Comparison of ENCODE assay signal across 8 cellular contexts in genomic region chr6:3209114-3210023, GRCh38. TPM values are rescaled to one million over a fixed set of nuclear protein-coding genes. Genes with fewer than 3 reads are reported as not detected.
A peak's percentile ranks its signal among the peaks of the same experiment; 100 is the strongest.
DNase-seq lines count a peak whose midpoint lies in the region; ATAC-seq, FAIRE-seq and TF ChIP-seq lines count a peak whose summit lies in the region.

No MANE protein-coding gene starts in this region.

- no peak for TF ChIP-seq POLR2A in esophagus muscularis mucosa (IDR thresholded peaks at IDR 0.05; ENCODE audit: low read depth)

- peak; percentile 72 for DNase-seq in DMS79 treated with DMSO at 0.1 percent for 48 hours (lab: John Stamatoyannopoulos, UW)
- peak; percentile 94 for DNase-seq in NCI-H146 (lab: John Stamatoyannopoulos, UW)
- peak; percentile 79 for DNase-seq in WTC11 (ENCODE audit: low spot score)
- no peak for DNase-seq in esophagus muscularis mucosa (ENCODE audit: extremely low spot score)
- DNase-seq in pancreas: no peak
- no peak for DNase-seq in MM.1S
- DNase-seq in NCI-H1930 (lab: John Stamatoyannopoulos, UW): no peak

- no peaks in the 10 kb centered on the region for H3F3A ChIP-seq in MM.1S (ENCODE audit: insufficient read depth, low read length)

- ATAC-seq in GM21723 (IDR thresholded peaks at IDR 0.05; ENCODE audit: unreplicated experiment) (peak; percentile 64), WTC11 (peak; percentile 98), pancreas (peak in 3 of 4 donors; percentile 61 to 74 (median 66))

- H3K9me3 ChIP-seq in esophagus muscularis mucosa (no peaks in the 10 kb centered on the region), pancreas (no peaks in the 10 kb centered on the region), MM.1S (replicated peaks; ENCODE audit: insufficient read depth, low read length) (no peaks in the 10 kb centered on the region)

- H3K27me3 Mint-ChIP-seq in WTC11 (ENCODE audit: low read depth): no peaks in the 10 kb centered on the region

- H2AFZ ChIP-seq in MM.1S (ENCODE audit: low read length): no peak overlapping the region

- TF ChIP-seq CTCF in WTC11 (IDR thresholded peaks at IDR 0.05) (no peak), esophagus muscularis mucosa (IDR thresholded peaks at IDR 0.05) (peak in 1 of 3 experiments; percentile 4), pancreas (IDR thresholded peaks at IDR 0.05) (no peak), MM.1S (IDR thresholded peaks at IDR 0.05; ENCODE audit: low read length) (no peak)

- no peaks in the 10 kb centered on the region for H3K27me3 ChIP-seq in esophagus muscularis mucosa
- no peaks in the 10 kb centered on the region for H3K27me3 ChIP-seq in pancreas
- no peaks in the 10 kb centered on the region for H3K27me3 ChIP-seq in MM.1S (replicated peaks; ENCODE audit: insufficient read depth, low read length)

- H3K4me3 ChIP-seq in esophagus muscularis mucosa (no peak overlapping the region), pancreas (no peak overlapping the region), MM.1S (ENCODE audit: low read length) (no peak overlapping the region)

- no peaks in the 10 kb centered on the region for H3K9me3 Mint-ChIP-seq in WTC11

- POLR2A ChIA-PET in WTC11 (lab: Charles Lee): interaction anchor here (0.5 to 1.6 kb wide), 9 partner anchors 15 to 52 kb away, joined by 3 to 9 read pairs (median 4); partner anchors contain the start of genes TUBB2A and TUBB2B

- no peaks in the 10 kb centered on the region for H3K36me3 Mint-ChIP-seq in WTC11

- no peaks in the 10 kb centered on the region for H3K9me2 ChIP-seq in MM.1S (replicated peaks; ENCODE audit: insufficient read depth, low read length)

- H3K36me3 ChIP-seq in esophagus muscularis mucosa: no peaks in the 10 kb centered on the region
- no peaks in the 10 kb centered on the region for H3K36me3 ChIP-seq in pancreas
- H3K36me3 ChIP-seq in MM.1S (replicated peaks; ENCODE audit: insufficient read depth, low read length): no peaks in the 10 kb centered on the region

- CTCF ChIA-PET in WTC11 (lab: Charles Lee): interaction anchor here (0.6 to 3.2 kb wide), 14 partner anchors 15 to 208 kb away, joined by 3 to 23 read pairs (median 4); partner anchors contain the start of gene TUBB2A

- FAIRE-seq in pancreas (lab: Jason Lieb, UNC): no peak

- WGBS in esophagus muscularis mucosa: 62% methylated on average over 17 of the region's 17 CpGs
- WGBS in pancreas, 2 donors: 70 to 75% methylated on average over 17 of the region's 17 CpGs

- no peaks in the 10 kb centered on the region for H4K20me1 ChIP-seq in MM.1S (ENCODE audit: insufficient read depth, low read length)

- intact Hi-C loops in esophagus muscularis mucosa (cut with DNase I) (no loop called here), pancreas (cut with DNase I) (no loop called here)

- no peak overlapping the region for H3K4me2 ChIP-seq in MM.1S (ENCODE audit: low read depth, low read length)

- no peaks in the 10 kb centered on the region for H3K79me2 ChIP-seq in MM.1S (ENCODE audit: low read length)

- peak overlapping the region; percentile 40 for H3K4me3 Mint-ChIP-seq in WTC11

- H3K4me1 ChIP-seq in esophagus muscularis mucosa (peaks cover 0 to 40% (median 34%) of the 10 kb centered on the region in 4 donors), pancreas (no peaks in the 10 kb centered on the region), MM.1S (ENCODE audit: low read length) (peaks cover 3% of the 10 kb centered on the region; the same call in 1 of the 2 replicates)

- peak overlapping the region; percentile 80 for H3K27ac Mint-ChIP-seq in WTC11

- H3K27ac ChIP-seq in esophagus muscularis mucosa (replicated peaks in 1 of 4) (peak overlapping the region in 3 of 4 donors; percentile 18 to 77 (median 44)), pancreas (no peak overlapping the region), MM.1S (ENCODE audit: low read length) (no peak overlapping the region)

- peaks cover 27% of the 10 kb centered on the region for H3K4me1 Mint-ChIP-seq in WTC11

- TF ChIP-seq EP300 in esophagus muscularis mucosa (IDR thresholded peaks at IDR 0.05): no peak

- H3K9ac ChIP-seq in MM.1S (ENCODE audit: low read length): no peak overlapping the region

TF ChIP-seq in WTC11, 78 proteins besides CTCF, POLR2A, EP300 and RAD21:
- TF ChIP-seq SP1 (CRISPR knock-in tag; conservative IDR thresholded peaks at IDR 0.05) (peak; percentile 58; the same call in 1 of the 2 replicates), NFE2L1 (CRISPR knock-in tag; IDR thresholded peaks at IDR 0.05) (no peak)
- TF ChIP-seq, protein P1, sequence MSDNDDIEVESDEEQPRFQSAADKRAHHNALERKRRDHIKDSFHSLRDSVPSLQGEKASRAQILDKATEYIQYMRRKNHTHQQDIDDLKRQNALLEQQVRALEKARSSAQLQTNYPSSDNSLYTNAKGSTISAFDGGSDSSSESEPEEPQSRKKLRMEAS (CRISPR knock-in tag; IDR thresholded peaks at IDR 0.05): 0 out of 2 replicates have a peak, but pooled peaks have one; percentile 16
TF ChIP-seq in WTC11: peak in this region for 2.

RNA-seq across cellular contexts. Expression of gene TUBB2B, which starts 18.1 kb away (rescaled TPM):
- 591 to 627 TPM (median 616 TPM) in 3 replicates for total RNA-seq in WTC11 (2021)
- total RNA-seq in esophagus muscularis mucosa: 10 to 100 TPM; 12.0 to 35.8 (median 20.9) TPM
- total RNA-seq in pancreas: 10 to 100 TPM in 2 of 6 donors, 1 to 10 TPM in 4; 1.9 to 17.6 (median 5.7) TPM
- polyA plus RNA-seq in pancreas: 1 to 10 TPM; 3.8 to 6.1 TPM

RNA-seq across cellular contexts. Expression of gene PSMG4, which starts 49.4 kb away (rescaled TPM):
- total RNA-seq in WTC11 (2021): 30.2 to 38.2 TPM (median 32.5 TPM) in 3 replicates
- total RNA-seq in esophagus muscularis mucosa: 10 to 100 TPM; 21.4 to 28.6 (median 25.7) TPM
- total RNA-seq in pancreas: 10 to 100 TPM; 10.6 to 18.0 (median 15.5) TPM
- 10 to 100 TPM; 23.7 to 40.5 TPM for polyA plus RNA-seq in pancreas

RNA-seq across cellular contexts. Expression of gene TUBB2A, which starts 52.0 kb away (rescaled TPM):
- 357 to 403 TPM (median 394 TPM) in 3 replicates for total RNA-seq in WTC11 (2021)
- total RNA-seq in esophagus muscularis mucosa: 100 to 1,000 TPM in 3 of 4 donors, 10 to 100 TPM in 1; 90.1 to 181 (median 146) TPM
- total RNA-seq in pancreas: 10 to 100 TPM; 16.3 to 55.9 (median 20.0) TPM
- 10 to 100 TPM; 21.3 to 26.0 TPM for polyA plus RNA-seq in pancreas

Comparison
In these comparisons a context has a peak if more than half of its experiments do, and no peak if none do; other contexts are left out.
1. DNase-seq: peak in DMS79 treated with DMSO at 0.1 percent for 48 hours (single experiment), NCI-H146 (single experiment) and WTC11 (single experiment); none in esophagus muscularis mucosa (single experiment), pancreas (0 of 6), MM.1S (single experiment) and NCI-H1930 (0 of 2).
2. H3K27ac ChIP-seq: peak in esophagus muscularis mucosa (3 of 4); none in pancreas (0 of 4) and MM.1S (single experiment).
3. RNA of gene TUBB2B, which starts 18.1 kb away (total RNA-seq): 591 to 627 TPM in WTC11; 12.0 to 35.8 TPM in esophagus muscularis mucosa and 1.9 to 17.6 TPM in pancreas; every median in the first group is over 10 times any median in the second.
4. Peak in every context shown above with its lines, with median percentiles within 50 percentile points of each other: ATAC-seq.